In genomic region chr11:9461760-9462134, GRCh38 we compare ENCODE assay signal across 8 cellular contexts. TPM values are rescaled to one million over a fixed set of nuclear protein-coding genes. Genes with fewer than 3 reads are reported as not detected.
DNase-seq lines count a peak whose midpoint lies in the region; ATAC-seq and TF ChIP-seq lines count a peak whose summit lies in the region.

No MANE protein-coding gene starts in this region.

- CTCF ChIA-PET in OCI-LY7 (lab: Charles Lee; ENCODE audit: unreplicated experiment): no interaction called here

- H3K4me3 ChIP-seq in OCI-LY7 (ENCODE audit: low read depth, low read length, poor library complexity, severe bottlenecking) (peak overlapping the region; percentile 82), mucosa of stomach (ENCODE audit: low read length) (peak overlapping the region; percentile 7)

- no peak for ATAC-seq in HG02610 (IDR thresholded peaks at IDR 0.05; ENCODE audit: unreplicated experiment)
- no peak for ATAC-seq in HG02588 (IDR thresholded peaks at IDR 0.05; ENCODE audit: unreplicated experiment)

- POLR2A ChIA-PET in OCI-LY7 (lab: Charles Lee): interaction anchor here (0.6 to 1.5 kb wide), 8 partner anchors 9 to 607 kb away, joined by 3 to 5 read pairs (median 3); no protein-coding TSS in a partner anchor

- H4K20me1 ChIP-seq in OCI-LY7 (ENCODE audit: insufficient read depth, low read length): no peaks in the 10 kb centered on the region

- H3K9ac ChIP-seq in mucosa of stomach (ENCODE audit: low read length): peak overlapping the region; percentile 99

- H3K27ac ChIP-seq in OCI-LY7 (ENCODE audit: low read depth, low read length, poor library complexity, severe bottlenecking): peak overlapping the region; percentile 97

- H3K9me3 ChIP-seq in OCI-LY7 (ENCODE audit: low read length) (no peaks in the 10 kb centered on the region), mucosa of stomach (ENCODE audit: control insufficient read depth, low read length) (no peaks in the 10 kb centered on the region)

- peaks cover 55% of the 10 kb centered on the region for H3K79me2 ChIP-seq in OCI-LY7 (ENCODE audit: insufficient read depth, low read depth, low read length)

- H2AFZ ChIP-seq in OCI-LY7 (ENCODE audit: low read length): peak overlapping the region; percentile 28; the same call in 1 of the 2 replicates

- TF ChIP-seq CTCF in OCI-LY7 (conservative IDR thresholded peaks at IDR 0.05; ENCODE audit: low read length): no peak

- H3K4me1 ChIP-seq in OCI-LY7 (ENCODE audit: insufficient read depth, low read length, poor library complexity, severe bottlenecking) (peaks cover 28% of the 10 kb centered on the region), mucosa of stomach (ENCODE audit: control insufficient read depth, insufficient read depth, low read length) (peaks cover 6% of the 10 kb centered on the region)

- H3K9me2 ChIP-seq in OCI-LY7 (ENCODE audit: insufficient read depth, low read length): no peaks in the 10 kb centered on the region

- TSS peak; percentile 90 for BruUV-seq in OCI-LY7 (replicated peaks; lab: Mats Ljungman, UMichigan)

- H3K36me3 ChIP-seq in OCI-LY7 (ENCODE audit: insufficient read depth, low read length) (no peaks in the 10 kb centered on the region), mucosa of stomach (ENCODE audit: control insufficient read depth, insufficient read depth, low read length) (no peaks in the 10 kb centered on the region)

- intact Hi-C loops in OCI-LY7 (cut with micrococcal nuclease; ENCODE audit: unreplicated experiment): loop anchor here (1.0 to 5.0 kb wide), 5 partner anchors 111 to 549 kb away; partner anchors contain the start of genes AKIP1, TMEM9B and WEE1

- DNase-seq in SIG-M5 treated with dmso at 0.1 percent for 504 hours (lab: John Stamatoyannopoulos, UW; ENCODE audit: unreplicated experiment) (peak; percentile 20), SIG-M5 (lab: John Stamatoyannopoulos, UW) (no peak), OCI-LY7 (ENCODE audit: low spot score) (peak; percentile 49), dermis blood vessel endothelial cell (peak; percentile 45), T1000 (lab: John Stamatoyannopoulos, UW) (no peak)

- H3K27me3 ChIP-seq in mucosa of stomach (ENCODE audit: control insufficient read depth, insufficient read depth, low read length): no peaks in the 10 kb centered on the region

- peak overlapping the region; percentile 100 for H3K4me2 ChIP-seq in OCI-LY7 (ENCODE audit: low read length)

RNA-seq across cellular contexts. Expression of gene ZNF143, which starts 0.9 kb away (rescaled TPM):
- 25.0 and 36.2 TPM in 2 replicates for total RNA-seq in OCI-LY7 (2014; rRNA removed; shearing (Covaris generic))
- 22.9 and 28.4 TPM in 2 replicates for total RNA-seq in OCI-LY7 (2022)
- 30.1 and 32.4 TPM in 2 replicates for total RNA-seq in dermis blood vessel endothelial cell

Comparison
In these comparisons a context has a peak if more than half of its experiments do, and no peak if none do; other contexts are left out.
1. DNase-seq: peak in SIG-M5 treated with dmso at 0.1 percent for 504 hours (single experiment), OCI-LY7 (single experiment) and dermis blood vessel endothelial cell (single experiment); none in SIG-M5 (single experiment) and T1000 (single experiment).